ENCODE assay signal across 33 cellular contexts in genomic region chr14:103989034-103989433, GRCh38. TPM values are rescaled to one million over a fixed set of nuclear protein-coding genes. Genes with fewer than 3 reads are reported as not detected.
DNase-seq lines count a peak whose midpoint lies in the region; ATAC-seq, FAIRE-seq and TF ChIP-seq lines count a peak whose summit lies in the region.
"Had no signal": no experiment of that assay in that cellular context is flagged by ENCODE, and none has a peak within 500 bp of the region (broad histone marks: within the 10 kb centered on the region; RNA-seq: fewer than 3 reads in every experiment).

No MANE protein-coding gene starts in this region.

- peaks cover 30% of the 10 kb centered on the region for H3K36me3 Mint-ChIP-seq in WTC11
- H3K36me3 Mint-ChIP-seq: CD4-positive, alpha-beta memory T cell had no signal

- H3K27me3 ChIP-seq in HepG2 (ENCODE audit: control insufficient read depth in 1 of 2, insufficient read depth in 2 of 2, low read length in 2 of 2), result peaks cover 0 to 26% of the 10 kb centered on the region in 2 experiments; a peak in 2 of 5 replicates
- H3K27me3 ChIP-seq in right lobe of liver, result no peaks in the 10 kb centered on the region
- H3K27me3 ChIP-seq: BE2C, BLaER1 had no signal

- H3K4me1 Mint-ChIP-seq in WTC11, result peaks cover 4% of the 10 kb centered on the region
- H3K4me1 Mint-ChIP-seq: CD14-positive monocyte; CD4-positive, alpha-beta memory T cell; CD4-positive, CD25-positive, alpha-beta regulatory T cell; CD8-positive, alpha-beta memory T cell had no signal

- H3K27ac ChIP-seq in HepG2 (ENCODE audit: extremely low read length, insufficient read depth, low read length), result no peak overlapping the region
- no peak overlapping the region for H3K27ac ChIP-seq in right lobe of liver
- no peak overlapping the region for H3K27ac ChIP-seq in HEK293 (ENCODE audit: extremely low read depth, low read depth, low read length)
- H3K27ac ChIP-seq: BLaER1 had no signal

- H2AFZ ChIP-seq in HepG2 (ENCODE audit: low read length), result no peak overlapping the region

- WGBS in HepG2 (ENCODE audit: low lambda C conversion rate), result 0% methylated on average over 1 of the region's 1 CpG
- WGBS in right lobe of liver (ENCODE audit: insufficient coverage, low coverage, low lambda C conversion rate, missing lambda C conversion rate), result 78% methylated on average over 1 of the region's 1 CpG

- ATAC-seq in HepG2 (no peak), right lobe of liver (no peak), WTC11 (no peak), GM18867 (IDR thresholded peaks at IDR 0.05; ENCODE audit: unreplicated experiment) (no peak)
- ATAC-seq: GM12878 had no signal

- intact Hi-C loops in HepG2 (cut with micrococcal nuclease; ENCODE audit: unreplicated experiment), result no loop called here
- intact Hi-C loops in right lobe of liver (cut with DNase I), result no loop called here

- H3K4me3 ChIP-seq in HepG2 (replicated peaks in 1 of 3; ENCODE audit: insufficient read depth in 1 of 3, low read depth in 2 of 3, low read length in 3 of 3), result no peak overlapping the region
- no peak overlapping the region for H3K4me3 ChIP-seq in right lobe of liver
- H3K4me3 ChIP-seq in HEK293 (ENCODE audit: low read depth, low read length), result no peak overlapping the region
- H3K4me3 ChIP-seq: BLaER1, GM12878 had no signal

- no peaks in the 10 kb centered on the region for H4K20me1 ChIP-seq in HepG2 (ENCODE audit: insufficient read depth, low read length)
- H4K20me1 ChIP-seq: BLaER1 had no signal

- H3K4me2 ChIP-seq in HepG2 (ENCODE audit: low read depth, low read length), result no peak overlapping the region
- H3K4me2 ChIP-seq: BLaER1 had no signal

- TF ChIP-seq CTCF in HepG2 (CRISPR knock-in tag; IDR thresholded peaks at IDR 0.05) (no peak), right lobe of liver (IDR thresholded peaks at IDR 0.05) (no peak), HEK293 (tag by site-specific recombination; IDR thresholded peaks at IDR 0.05) (no peak), WTC11 (IDR thresholded peaks at IDR 0.05) (no peak)

- H3K9me3 Mint-ChIP-seq in WTC11, result peaks cover 50% of the 10 kb centered on the region

- peaks cover 14% of the 10 kb centered on the region for H3K9me3 ChIP-seq in HepG2 (ENCODE audit: low read length)
- no peaks in the 10 kb centered on the region for H3K9me3 ChIP-seq in right lobe of liver
- no peaks in the 10 kb centered on the region for H3K9me3 ChIP-seq in HEK293 (ENCODE audit: control insufficient read depth, insufficient read depth, low read depth, low read length)
- H3K9me3 ChIP-seq: BE2C had no signal

- in situ Hi-C loops in HepG2 (cut with HindIII; ENCODE audit: extremely low pct_ligation_motif_present, low pct_unique_long_range_greater_than_20kb), result no loop called here

- CTCF ChIA-PET in HepG2 (lab: Yijun Ruan, JAX; ENCODE audit: low intra/inter-chr PET ratio, low total read pairs), result no interaction called here
- CTCF ChIA-PET in HEK293 (lab: Yijun Ruan, JAX), result no interaction called here
- CTCF ChIA-PET in WTC11 (lab: Charles Lee), result no interaction called here

- DNase-seq in HepG2 (ENCODE audit: low spot score), result no peak
- DNase-seq in right lobe of liver, result no peak
- no peak for DNase-seq in WTC11 (ENCODE audit: low spot score)
- no peak for DNase-seq in T-helper 9 cell
- DNase-seq in HK-2 (ENCODE audit: unreplicated experiment), result no peak
- DNase-seq: 8988T; ACHN; BE2C; C1 segment of cervical spinal cord; CD4-positive, alpha-beta memory T cell; CD4-positive, CD25-positive, alpha-beta regulatory T cell; CD8-positive, alpha-beta memory T cell; COR-L47; DMS 273 treated with DMSO at 0.1 percent for 48 hours; DMS153; DMS53; DMS79; DND-41; EL; GDM1 had no signal

- no peak overlapping the region for H3K4me3 Mint-ChIP-seq in WTC11
- H3K4me3 Mint-ChIP-seq: CD14-positive monocyte; CD4-positive, CD25-positive, alpha-beta regulatory T cell; CD8-positive, alpha-beta memory T cell had no signal

- FAIRE-seq in HepG2 (lab: Jason Lieb, UNC), result no peak
- FAIRE-seq: A204.1, GM12878, GM12892, GM18507, GM19239 had no signal

- POLR2A ChIA-PET in HepG2 (lab: Yijun Ruan, JAX), result no interaction called here
- POLR2A ChIA-PET in HEK293 (lab: Yijun Ruan, JAX), result no interaction called here
- POLR2A ChIA-PET in WTC11 (lab: Charles Lee), result no interaction called here

- no peak for TF ChIP-seq RAD21 in HepG2 (CRISPR knock-in tag; IDR thresholded peaks at IDR 0.05)

- H3K36me3 ChIP-seq in HepG2 (replicated peaks in 1 of 2; ENCODE audit: control insufficient read depth in 1 of 2, insufficient read depth in 2 of 2, low read length in 2 of 2) (no peaks in the 10 kb centered on the region), right lobe of liver (no peaks in the 10 kb centered on the region), HEK293 (ENCODE audit: control insufficient read depth in 2 of 2, insufficient read depth in 1 of 2, low read length in 2 of 2) (no peaks in the 10 kb centered on the region)
- H3K36me3 ChIP-seq: BE2C, BLaER1 had no signal

- H3K4me1 ChIP-seq in HepG2 (ENCODE audit: insufficient read depth, low read length), result no peaks in the 10 kb centered on the region
- no peaks in the 10 kb centered on the region for H3K4me1 ChIP-seq in right lobe of liver
- H3K4me1 ChIP-seq in HEK293 (ENCODE audit: control insufficient read depth, insufficient read depth, low read length), result no peaks in the 10 kb centered on the region
- H3K4me1 ChIP-seq: BE2C, BLaER1 had no signal

- no TSS peak for BruUV-seq in HepG2 (replicated peaks; lab: Mats Ljungman, UMichigan)

- TF ChIP-seq EP300 in HepG2 (IDR thresholded peaks at IDR 0.05; ENCODE audit: low read depth in 2 of 2, low read length in 2 of 2), result no peak
- TF ChIP-seq EP300 in HepG2 (CRISPR knock-in tag; IDR thresholded peaks at IDR 0.05; ENCODE audit: borderline replicate concordance), result no peak

- no peak overlapping the region for H3K27ac Mint-ChIP-seq in WTC11
- H3K27ac Mint-ChIP-seq: CD14-positive monocyte; CD4-positive, alpha-beta memory T cell; CD4-positive, CD25-positive, alpha-beta regulatory T cell; CD8-positive, alpha-beta memory T cell had no signal

- no peaks in the 10 kb centered on the region for H3K79me2 ChIP-seq in HepG2 (ENCODE audit: insufficient read depth, low read length)

- TF ChIP-seq POLR2A in HepG2 (IDR thresholded peaks at IDR 0.05; ENCODE audit: insufficient read depth in 1 of 2, low read depth in 2 of 2, low read length in 2 of 2) (no peak), right lobe of liver (IDR thresholded peaks at IDR 0.05) (no peak)

- no peak overlapping the region for H3K9ac ChIP-seq in HepG2 (ENCODE audit: insufficient read depth, low read depth, low read length)
- H3K9ac ChIP-seq: BLaER1 had no signal

- peaks cover 15% of the 10 kb centered on the region for H3K27me3 Mint-ChIP-seq in WTC11 (ENCODE audit: low read depth)

TF ChIP-seq in HepG2, 621 proteins besides CTCF, POLR2A, EP300 and RAD21 (continues in another document):
- TF ChIP-seq ZNF317 (CRISPR knock-in tag; IDR thresholded peaks at IDR 0.05) (peak; percentile 98), HOXA3 (CRISPR knock-in tag; IDR thresholded peaks at IDR 0.05) (no peak)

TF ChIP-seq in HEK293, 187 proteins besides CTCF, POLR2A, EP300 and RAD21 (continues in another document):
- TF ChIP-seq ZNF510 (tag by site-specific recombination; IDR thresholded peaks at IDR 0.05; ENCODE audit: insufficient replicate concordance), result no peak

TF ChIP-seq in WTC11, 78 proteins besides CTCF, POLR2A, EP300 and RAD21 (continues in another document):
- TF ChIP-seq ZNF317 (CRISPR knock-in tag; IDR thresholded peaks at IDR 0.05; ENCODE audit: borderline replicate concordance, low read depth), result peak; percentile 97
- TF ChIP-seq FOXP4 (CRISPR knock-in tag; IDR thresholded peaks at IDR 0.05), result no peak
- no peak for TF ChIP-seq NR3C1 (CRISPR knock-in tag; conservative IDR thresholded peaks at IDR 0.05; ENCODE audit: low read depth)
- no peak for TF ChIP-seq ESRRA (CRISPR knock-in tag; IDR thresholded peaks at IDR 0.05; ENCODE audit: borderline replicate concordance)

RNA-seq across cellular contexts. Expression of gene RD3L, which starts 46.7 kb away (rescaled TPM):
- total RNA-seq in HepG2 (2016; rRNA removed; fragmentation: Illumina TruSeq; extraction: Trizol), result not detected in 2 replicates
- not detected in 2 replicates for total RNA-seq in HepG2 (2016; cell fraction: cytosol; rRNA removed; fragmentation: Illumina TruSeq; extraction: Trizol; ENCODE audit: low read depth)
- not detected in 2 replicates for total RNA-seq in HepG2 (2016; cell fraction: insoluble cytoplasmic fraction; rRNA removed; fragmentation: Illumina TruSeq; extraction: Trizol)
- total RNA-seq in HepG2 (2016; cell fraction: membrane; rRNA removed; fragmentation: Illumina TruSeq; extraction: Trizol), result not detected in 2 replicates
- not detected in 2 replicates for total RNA-seq in HepG2 (2016; cell fraction: nucleus; rRNA removed; fragmentation: Illumina TruSeq; extraction: Trizol)
- not detected in 2 replicates for polyA plus RNA-seq in HepG2 (2011; rRNA removed)
- not detected in 2 replicates for polyA plus RNA-seq in HepG2 (2011; cell fraction: cytosol; rRNA removed)
- not detected in 2 replicates for polyA plus RNA-seq in HepG2 (2011; cell fraction: nucleus; rRNA removed)
- polyA plus RNA-seq in HepG2 (2012), result not detected in 2 replicates
- not detected in 2 replicates for polyA plus RNA-seq in HepG2 (2016; cell fraction: cytosol; fragmentation: Illumina TruSeq; extraction: Trizol; ENCODE audit: low read depth)
- polyA plus RNA-seq in HepG2 (2016; cell fraction: insoluble cytoplasmic fraction; fragmentation: Illumina TruSeq; extraction: Trizol; ENCODE audit: low read depth), result not detected in 2 replicates
- not detected in 2 replicates for polyA plus RNA-seq in HepG2 (2016; cell fraction: membrane; fragmentation: Illumina TruSeq; extraction: Trizol; ENCODE audit: low read depth)
- not detected in 2 replicates for polyA plus RNA-seq in HepG2 (2016; cell fraction: nucleus; fragmentation: Illumina TruSeq; extraction: Trizol; ENCODE audit: insufficient read depth, low read depth)
- not detected in 2 replicates for polyA minus RNA-seq in HepG2 (2011; rRNA and poly(A)+ RNA removed; ENCODE audit: low replicate concordance)
- polyA minus RNA-seq in HepG2 (2011; cell fraction: cytosol; rRNA and poly(A)+ RNA removed), result not detected in 2 replicates
- polyA minus RNA-seq in HepG2 (2011; cell fraction: nucleus; rRNA and poly(A)+ RNA removed), result not detected in 2 replicates
- 1 to 10 TPM in 1 of 6 experiments, under 1 TPM in 2, not detected in 3; 0.22 to 1.2 (median 0.25) TPM for total RNA-seq in right lobe of liver
- total RNA-seq in WTC11 (2021), result not detected in 3 replicates
- total RNA-seq: A673; CD4-positive, alpha-beta memory T cell; CD4-positive, CD25-positive, alpha-beta regulatory T cell; CD8-positive, alpha-beta memory T cell; Daoy; G401; GM12878 had no signal
- polyA plus RNA-seq: AG04450; CD14-positive monocyte; CD4-positive, alpha-beta memory T cell; CD4-positive, CD25-positive, alpha-beta regulatory T cell; CD8-positive, alpha-beta memory T cell; GM12878 had no signal

Comparison
In these comparisons a context has a peak if more than half of its experiments do, and no peak if none do; other contexts are left out.
1. Of the 63 proteins assayed by ChIP-seq in both HepG2 and HEK293: peak only in HepG2: none; only in HEK293: SETDB1 and ZNF549; in both: none; in neither: 61.